In the genomic region with DNA sequence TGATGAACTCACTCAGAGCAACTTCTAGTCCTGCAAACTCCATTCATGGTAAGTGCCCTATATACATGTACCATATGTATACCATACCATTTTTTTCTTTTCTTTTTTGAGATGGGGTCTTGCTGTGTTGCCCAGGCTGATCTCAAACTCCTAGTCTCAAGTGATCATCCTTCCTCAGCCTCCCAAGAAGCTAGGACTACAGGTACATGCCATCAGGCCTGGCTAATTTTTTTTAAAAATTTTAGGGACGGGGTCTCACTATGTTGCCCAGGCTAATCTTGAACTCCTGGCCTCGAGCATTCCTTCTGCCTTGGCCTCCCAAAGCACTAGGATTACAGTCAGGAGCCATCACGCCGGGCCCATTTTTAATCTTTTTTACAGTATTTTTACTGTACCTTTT, we compare ENCODE assay signal across 26 cellular contexts.
DNase-seq lines count a peak whose midpoint lies in the region; ATAC-seq, FAIRE-seq and TF ChIP-seq lines count a peak whose summit lies in the region.
"Had no signal": no experiment of that assay in that cellular context is flagged by ENCODE, and none has a peak within 500 bp of the region (broad histone marks: within the 10 kb centered on the region; RNA-seq: fewer than 3 reads in every experiment).

No MANE protein-coding gene starts in this region.

- H3K36me3 ChIP-seq in Caco-2 (ENCODE audit: control insufficient read depth, insufficient read depth, low read length) = no peaks in the 10 kb centered on the region
- no peaks in the 10 kb centered on the region for H3K36me3 ChIP-seq in HUES48 (ENCODE audit: control insufficient read depth, insufficient read depth, low read length)
- H3K36me3 ChIP-seq in K562 (ENCODE audit: control insufficient read depth, insufficient read depth, low read length) = no peaks in the 10 kb centered on the region
- H3K36me3 ChIP-seq: BLaER1 treated with 17β-estradiol and CSF1 and Interleukin-3, amounts not matched to agents 10 nM and 100 nM had no signal

- FAIRE-seq in A549 (lab: Jason Lieb, UNC) (no peak), K562 (lab: Jason Lieb, UNC) (no peak)
- FAIRE-seq: A204.1, GM12878, GM12892, GM18507 had no signal

- H3K4me3 ChIP-seq in A549 = no peak overlapping the region
- H3K4me3 ChIP-seq in Caco-2 (ENCODE audit: low read depth, low read length) = no peak overlapping the region
- H3K4me3 ChIP-seq in HUES48 (ENCODE audit: low read depth, low read length) = no peak overlapping the region
- no peak overlapping the region for H3K4me3 ChIP-seq in K562
- H3K4me3 ChIP-seq: BLaER1 treated with 17β-estradiol and CSF1 and Interleukin-3, amounts not matched to agents 10 nM and 100 nM; GM12878 had no signal

- no peak for TF ChIP-seq EP300 in A549 (IDR thresholded peaks at IDR 0.05)
- TF ChIP-seq EP300 in K562 (IDR thresholded peaks at IDR 0.05; ENCODE audit: low read length) = no peak

- no peaks in the 10 kb centered on the region for H4K20me1 ChIP-seq in K562 (replicated peaks; ENCODE audit: control insufficient read depth, insufficient read depth, low read length)
- H4K20me1 ChIP-seq: BLaER1 treated with 17β-estradiol and CSF1 and Interleukin-3, amounts not matched to agents 10 nM and 100 nM had no signal

- CTCF ChIA-PET in A549 (lab: Yijun Ruan, JAX) (interaction anchor here (1.1 to 2.0 kb wide), 5 partner anchors 38 to 101 kb away, joined by 3 to 14 read pairs (median 5); no protein-coding TSS in a partner anchor), Caco-2 (lab: Charles Lee) (no interaction called here), K562 (lab: Yijun Ruan, JAX; ENCODE audit: low intra/inter-chr PET ratio) (no interaction called here)

- H3K9ac ChIP-seq in HUES48 (ENCODE audit: low read depth, low read length) (no peak overlapping the region), K562 (ENCODE audit: insufficient read depth in 1 of 2, low read depth in 2 of 2, low read length in 2 of 2) (no peak overlapping the region)
- H3K9ac ChIP-seq: BLaER1 treated with 17β-estradiol and CSF1 and Interleukin-3, amounts not matched to agents 10 nM and 100 nM had no signal

- H3K36me3 Mint-ChIP-seq in Caco-2 (ENCODE audit: insufficient read depth, unreplicated experiment) = peaks cover 5% of the 10 kb centered on the region
- H3K36me3 Mint-ChIP-seq in stimulated activated memory B cell treated with anti-CD40 and anti-IgM and Interleukin-4, amounts not matched to agents 10 μg/mL and 1 μg/mL and 100 μg/mL, for 72 hours = no peaks in the 10 kb centered on the region
- H3K36me3 Mint-ChIP-seq: CD8-positive, alpha-beta T cell had no signal

- ATAC-seq in A549 (no peak), K562 (no peak), GM21390 (IDR thresholded peaks at IDR 0.05; ENCODE audit: unreplicated experiment) (no peak)
- ATAC-seq in stimulated activated memory B cell treated with anti-CD40 and anti-IgM and Interleukin-4, amounts not matched to agents 10 μg/mL and 1 μg/mL and 100 μg/mL, for 72 hours = no peak
- ATAC-seq: CD8-positive, alpha-beta T cell; GM12878 had no signal

- peaks cover 6% of the 10 kb centered on the region; the same call in 1 of the 3 replicates for H3K9me3 ChIP-seq in A549
- peaks cover 9% of the 10 kb centered on the region for H3K9me3 ChIP-seq in Caco-2
- H3K9me3 ChIP-seq in HUES48 (ENCODE audit: control insufficient read depth, insufficient read depth, low read length) = no peaks in the 10 kb centered on the region
- H3K9me3 ChIP-seq in K562 (replicated peaks; ENCODE audit: control insufficient read depth, insufficient read depth, low read depth, low read length) = peaks cover 2% of the 10 kb centered on the region; the same call in 1 of the 2 replicates

- peak overlapping the region; percentile 83 for H3K27ac Mint-ChIP-seq in Caco-2 (ENCODE audit: unreplicated experiment)
- H3K27ac Mint-ChIP-seq in stimulated activated memory B cell treated with anti-CD40 and anti-IgM and Interleukin-4, amounts not matched to agents 10 μg/mL and 1 μg/mL and 100 μg/mL, for 72 hours = no peak overlapping the region
- H3K27ac Mint-ChIP-seq: B cell; CD4-positive, alpha-beta T cell; CD8-positive, alpha-beta T cell had no signal

- H2AFZ ChIP-seq in K562 (ENCODE audit: low read depth, low read length) = no peak overlapping the region

- no peaks in the 10 kb centered on the region for H3K9me1 ChIP-seq in K562 (ENCODE audit: control insufficient read depth, insufficient read depth, low read length)

- no TSS peak for BruUV-seq in Caco-2 (replicated peaks; lab: Mats Ljungman, UMichigan)
- no TSS peak for BruUV-seq in K562 (replicated peaks; lab: Mats Ljungman, UMichigan)

- H3K79me2 ChIP-seq in K562 (ENCODE audit: control insufficient read depth, insufficient read depth, low read length) = no peaks in the 10 kb centered on the region

- H3K4me2 ChIP-seq in A549 (no peak overlapping the region), K562 (ENCODE audit: insufficient read depth, low read length) (no peak overlapping the region)
- H3K4me2 ChIP-seq: BLaER1 treated with 17β-estradiol and CSF1 and Interleukin-3, amounts not matched to agents 10 nM and 100 nM had no signal

- peaks cover 21% of the 10 kb centered on the region for H3K4me1 Mint-ChIP-seq in Caco-2 (ENCODE audit: low read depth, unreplicated experiment)
- peaks cover 6% of the 10 kb centered on the region for H3K4me1 Mint-ChIP-seq in stimulated activated memory B cell treated with anti-CD40 and anti-IgM and Interleukin-4, amounts not matched to agents 10 μg/mL and 1 μg/mL and 100 μg/mL, for 72 hours

- H3K27me3 Mint-ChIP-seq in Caco-2 (ENCODE audit: insufficient read depth, unreplicated experiment) = no peaks in the 10 kb centered on the region
- H3K27me3 Mint-ChIP-seq in stimulated activated memory B cell treated with anti-CD40 and anti-IgM and Interleukin-4, amounts not matched to agents 10 μg/mL and 1 μg/mL and 100 μg/mL, for 72 hours = peaks cover 12% of the 10 kb centered on the region

- 78% methylated on average over 4 of the region's 4 CpGs for WGBS in A549 (ENCODE audit: missing lambda C conversion rate)
- 95% methylated on average over 4 of the region's 4 CpGs for WGBS in K562 (ENCODE audit: insufficient coverage, low coverage, missing lambda C conversion rate)

- H3K9me3 Mint-ChIP-seq in Caco-2 (ENCODE audit: unreplicated experiment) = no peaks in the 10 kb centered on the region
- no peaks in the 10 kb centered on the region for H3K9me3 Mint-ChIP-seq in stimulated activated memory B cell treated with anti-CD40 and anti-IgM and Interleukin-4, amounts not matched to agents 10 μg/mL and 1 μg/mL and 100 μg/mL, for 72 hours
- H3K9me3 Mint-ChIP-seq: CD4-positive, alpha-beta T cell; CD8-positive, alpha-beta T cell had no signal

- H3K4me1 ChIP-seq in A549 = peaks cover 43% of the 10 kb centered on the region
- H3K4me1 ChIP-seq in Caco-2 = peaks cover 78% of the 10 kb centered on the region
- H3K4me1 ChIP-seq in HUES48 (ENCODE audit: control insufficient read depth, insufficient read depth, low read length) = peaks cover 18% of the 10 kb centered on the region
- peaks cover 14 to 27% of the 10 kb centered on the region in 2 experiments for H3K4me1 ChIP-seq in K562 (replicated peaks in 1 of 2; ENCODE audit: control insufficient read depth in 2 of 2, insufficient read depth in 2 of 2, low read length in 2 of 2)

- no peaks in the 10 kb centered on the region for H3K27me3 ChIP-seq in Caco-2 (replicated peaks; ENCODE audit: control insufficient read depth, insufficient read depth, low read length)
- H3K27me3 ChIP-seq in HUES48 (ENCODE audit: control insufficient read depth, insufficient read depth, low read length) = no peaks in the 10 kb centered on the region
- H3K27me3 ChIP-seq in K562 (ENCODE audit: control insufficient read depth in 2 of 2, insufficient read depth in 2 of 2, low read length in 2 of 2) = no peaks in the 10 kb centered on the region
- H3K27me3 ChIP-seq: BLaER1 treated with 17β-estradiol and CSF1 and Interleukin-3, amounts not matched to agents 10 nM and 100 nM had no signal

- DNase-seq in A549 (ENCODE audit: low read depth in 1 of 2, low spot score in 1 of 2) = no peak
- DNase-seq in Caco-2 = no peak
- DNase-seq in K562 (ENCODE audit: extremely low read depth in 1 of 4, low spot score in 3 of 4) = no peak
- no peak for DNase-seq in MV-4-11 (lab: John Stamatoyannopoulos, UW)
- DNase-seq in NCI-H1694 (lab: John Stamatoyannopoulos, UW) = no peak
- DNase-seq: 8988T; AML-193; CD4-positive, alpha-beta T cell; CD8-positive, alpha-beta T cell; DMS 273 treated with DMSO at 0.1 percent for 48 hours; DMS153; DMS53; DMS79; DND-41; EL; GDM1 had no signal

- POLR2A ChIA-PET in A549 (lab: Yijun Ruan, JAX) (no interaction called here), Caco-2 (lab: Charles Lee) (no interaction called here), K562 (lab: Yijun Ruan, JAX) (interaction anchor here (1.6 kb wide), 1 partner anchor 9 kb away, joined by 3 read pairs; no protein-coding TSS in a partner anchor)

- TF ChIP-seq CTCF in A549 (IDR thresholded peaks at IDR 0.05) (no peak), Caco-2 (IDR thresholded peaks at IDR 0.05; ENCODE audit: insufficient read depth in 1 of 2, low read depth in 1 of 2, low read length in 1 of 2, severe bottlenecking in 1 of 2, unreplicated experiment in 1 of 2) (no peak), K562 (IDR thresholded peaks at IDR 0.05 in 2 of 3, conservative IDR thresholded peaks at IDR 0.05 in 1 of 3; ENCODE audit: insufficient read depth in 2 of 3, low read depth in 1 of 3, low read length in 3 of 3) (no peak)

- TF ChIP-seq RAD21 in A549 (conservative IDR thresholded peaks at IDR 0.05 in 1 of 2, IDR thresholded peaks at IDR 0.05 in 1 of 2) = no peak
- TF ChIP-seq RAD21 in K562 (CRISPR knock-in tag; conservative IDR thresholded peaks at IDR 0.05 in 1 of 2, IDR thresholded peaks at IDR 0.05 in 1 of 2) = no peak

- H3K4me3 Mint-ChIP-seq in Caco-2 (ENCODE audit: unreplicated experiment) = no peak overlapping the region
- H3K4me3 Mint-ChIP-seq in stimulated activated memory B cell treated with anti-CD40 and anti-IgM and Interleukin-4, amounts not matched to agents 10 μg/mL and 1 μg/mL and 100 μg/mL, for 72 hours = no peak overlapping the region
- H3K4me3 Mint-ChIP-seq: B cell; CD4-positive, alpha-beta T cell; CD8-positive, alpha-beta T cell had no signal

- H3K27ac ChIP-seq in A549 (peak overlapping the region; percentile 87 to 89; a peak in 5 of 6 replicates), HUES48 (ENCODE audit: low read depth, low read length) (peak overlapping the region; percentile 5), K562 (ENCODE audit: extremely low read depth, low read depth, low read length) (no peak overlapping the region)
- H3K27ac ChIP-seq: BLaER1 treated with 17β-estradiol and CSF1 and Interleukin-3, amounts not matched to agents 10 nM and 100 nM; C4-2B had no signal

- TF ChIP-seq POLR2A in A549 (IDR thresholded peaks at IDR 0.05; ENCODE audit: low read length) = no peak
- no peak for TF ChIP-seq POLR2A in K562 (conservative IDR thresholded peaks at IDR 0.05)

- in situ Hi-C loops in K562 (cut with MboI) = no loop called here

- intact Hi-C loops in Caco-2 (cut with micrococcal nuclease; ENCODE audit: unreplicated experiment) (no loop called here), K562 (cut with micrococcal nuclease) (no loop called here)
